In genomic region chr5:14184725-14185124, GRCh38 we compare ENCODE assay signal across 11 cellular contexts. TPM values are rescaled to one million over a fixed set of nuclear protein-coding genes. Genes with fewer than 3 reads are reported as not detected.
DNase-seq lines count a peak whose midpoint lies in the region; ATAC-seq and TF ChIP-seq lines count a peak whose summit lies in the region.
"Had no signal": no experiment of that assay in that cellular context is flagged by ENCODE, and none has a peak within 500 bp of the region (broad histone marks: within the 10 kb centered on the region; RNA-seq: fewer than 3 reads in every experiment).

No MANE protein-coding gene starts in this region.

- POLR2A ChIA-PET in naive thymus-derived CD4-positive, alpha-beta T cell (lab: Charles Lee) = no interaction called here

- WGBS in heart right ventricle, 2 donors = 91% methylated on average over 11 of the region's 11 CpGs
- 75 to 87% methylated on average over 11 of the region's 11 CpGs for WGBS in esophagus, 2 donors

- TF ChIP-seq CTCF in heart right ventricle (IDR thresholded peaks at IDR 0.05) = no peak
- TF ChIP-seq CTCF in nephron progenitor cell (IDR thresholded peaks at IDR 0.05) = no peak

- no peaks in the 10 kb centered on the region for H3K9me3 Mint-ChIP-seq in nephron progenitor cell
- H3K9me3 Mint-ChIP-seq in naive thymus-derived CD4-positive, alpha-beta T cell = no peaks in the 10 kb centered on the region

- CTCF ChIA-PET in naive thymus-derived CD4-positive, alpha-beta T cell (lab: Charles Lee) = no interaction called here

- intact Hi-C loops in heart right ventricle (cut with DNase I) = loop anchor here in 6 of 10 donors (5.0 kb wide), 1 partner anchor 37 kb away; no protein-coding TSS in a partner anchor
- intact Hi-C loops in left cardiac atrium (cut with DNase I) = no loop called here
- intact Hi-C loops in naive thymus-derived CD4-positive, alpha-beta T cell (cut with micrococcal nuclease) = no loop called here

- H3K27ac ChIP-seq in heart right ventricle = peak overlapping the region in 8 of 10 donors; percentile 36 to 79 (median 54)
- peak overlapping the region; percentile 56 to 82 for H3K27ac ChIP-seq in esophagus (ENCODE audit: low read depth in 2 of 2, low read length in 1 of 2)
- H3K27ac ChIP-seq in naive thymus-derived CD4-positive, alpha-beta T cell (ENCODE audit: low read depth, low read length) = no peak overlapping the region
- H3K27ac ChIP-seq: HL-60 had no signal

- DNase-seq in heart right ventricle (no peak), left cardiac atrium (no peak), nephron progenitor cell (no peak)
- DNase-seq in naive thymus-derived CD4-positive, alpha-beta T cell = no peak
- DNase-seq: activated T-cell treated with anti-CD3 and anti-CD28 coated beads, Interleukin-2, amount 50 U/mL, for 1 hour; GDM1 had no signal

- H3K36me3 ChIP-seq in heart right ventricle (no peaks in the 10 kb centered on the region), esophagus (ENCODE audit: control insufficient read depth in 2 of 2, insufficient read depth in 2 of 2, low read length in 1 of 2) (no peaks in the 10 kb centered on the region)
- H3K36me3 ChIP-seq in naive thymus-derived CD4-positive, alpha-beta T cell (ENCODE audit: control insufficient read depth in 2 of 3, insufficient read depth in 3 of 3, low read length in 3 of 3) = no peaks in the 10 kb centered on the region

- H3K4me1 ChIP-seq in heart right ventricle (peaks cover 32 to 97% (median 78%) of the 10 kb centered on the region in 9 donors), esophagus (ENCODE audit: control insufficient read depth in 2 of 2, insufficient read depth in 2 of 2, low read length in 1 of 2) (peaks cover 0 to 10% of the 10 kb centered on the region in 2 donors)
- no peaks in the 10 kb centered on the region for H3K4me1 ChIP-seq in naive thymus-derived CD4-positive, alpha-beta T cell (ENCODE audit: control insufficient read depth in 2 of 2, insufficient read depth in 2 of 2, low read length in 2 of 2)

- peak overlapping the region; percentile 5 for H3K27ac Mint-ChIP-seq in nephron progenitor cell
- no peak overlapping the region for H3K27ac Mint-ChIP-seq in naive thymus-derived CD4-positive, alpha-beta T cell

- H3K27me3 Mint-ChIP-seq in nephron progenitor cell (ENCODE audit: low read depth, poor library complexity) = no peaks in the 10 kb centered on the region
- H3K27me3 Mint-ChIP-seq in naive thymus-derived CD4-positive, alpha-beta T cell = peaks cover 0 to 15% (median 6%) of the 10 kb centered on the region in 5 donors

- ATAC-seq in heart right ventricle (peak in 3 of 8 donors; percentile 5 to 55 (median 25)), left cardiac atrium (no peak), GM18873 (IDR thresholded peaks at IDR 0.05; ENCODE audit: low FRiP score, unreplicated experiment) (no peak), GM21423 (IDR thresholded peaks at IDR 0.05; ENCODE audit: unreplicated experiment) (no peak), HG03045 (IDR thresholded peaks at IDR 0.05; ENCODE audit: unreplicated experiment) (no peak)
- no peak for ATAC-seq in naive thymus-derived CD4-positive, alpha-beta T cell

- H3K27me3 ChIP-seq in heart right ventricle (no peaks in the 10 kb centered on the region), esophagus (ENCODE audit: control insufficient read depth in 1 of 2, insufficient read depth in 2 of 2, low read length in 2 of 2) (no peaks in the 10 kb centered on the region)
- no peaks in the 10 kb centered on the region for H3K27me3 ChIP-seq in naive thymus-derived CD4-positive, alpha-beta T cell (ENCODE audit: control insufficient read depth in 2 of 2, insufficient read depth in 2 of 2, low read length in 2 of 2)

- H3K4me1 Mint-ChIP-seq in nephron progenitor cell = peaks cover 78% of the 10 kb centered on the region
- peaks cover 0 to 2% (median 0%) of the 10 kb centered on the region in 7 donors for H3K4me1 Mint-ChIP-seq in naive thymus-derived CD4-positive, alpha-beta T cell

- no peaks in the 10 kb centered on the region for H3K36me3 Mint-ChIP-seq in nephron progenitor cell (ENCODE audit: low read depth)
- no peaks in the 10 kb centered on the region for H3K36me3 Mint-ChIP-seq in naive thymus-derived CD4-positive, alpha-beta T cell

- H3K9me3 ChIP-seq in heart right ventricle (no peaks in the 10 kb centered on the region), esophagus (ENCODE audit: control insufficient read depth in 2 of 2, insufficient read depth in 1 of 2, low read depth in 1 of 2, low read length in 1 of 2) (no peaks in the 10 kb centered on the region)
- no peaks in the 10 kb centered on the region for H3K9me3 ChIP-seq in naive thymus-derived CD4-positive, alpha-beta T cell (ENCODE audit: control insufficient read depth in 2 of 3, low read length in 3 of 3)

- H3K4me3 ChIP-seq in heart right ventricle (no peak overlapping the region), esophagus (ENCODE audit: low read depth in 1 of 2, low read length in 2 of 2) (no peak overlapping the region)
- no peak overlapping the region for H3K4me3 ChIP-seq in naive thymus-derived CD4-positive, alpha-beta T cell (ENCODE audit: low read length)

- H3K4me3 Mint-ChIP-seq in nephron progenitor cell = no peak overlapping the region
- no peak overlapping the region for H3K4me3 Mint-ChIP-seq in naive thymus-derived CD4-positive, alpha-beta T cell

RNA-seq across cellular contexts. Expression of gene TRIO, which starts 41.6 kb away (rescaled TPM):
- 10 to 100 TPM; 47.2 to 71.4 (median 61.9) TPM for total RNA-seq in heart right ventricle
- polyA plus RNA-seq in heart right ventricle = 10 to 100 TPM; 26.2 to 85.2 TPM
- total RNA-seq in left cardiac atrium = 10 to 100 TPM; 50.4 to 60.8 TPM
- polyA plus RNA-seq in esophagus = 10 to 100 TPM; 10.3 to 22.8 TPM
- 10 to 100 TPM in 2 of 5 experiments, 1 to 10 TPM in 3; 5.5 to 45.9 (median 8.5) TPM for total RNA-seq in naive thymus-derived CD4-positive, alpha-beta T cell
- under 1 TPM; 0.16 to 0.53 TPM for polyA plus RNA-seq in naive thymus-derived CD4-positive, alpha-beta T cell

Comparison
In these comparisons a context has a peak if more than half of its experiments do, and no peak if none do; other contexts are left out.
1. intact Hi-C loops: an anchor here in heart right ventricle (5.0 kb wide); none called in left cardiac atrium and naive thymus-derived CD4-positive, alpha-beta T cell.